8 cellular contexts compared by ENCODE assay signal in genomic region chr10:27252267-27253000, GRCh38. TPM values are rescaled to one million over a fixed set of nuclear protein-coding genes. Genes with fewer than 3 reads are reported as not detected.
DNase-seq lines count a peak whose midpoint lies in the region; ATAC-seq lines count a peak whose summit lies in the region.

No MANE protein-coding gene starts in this region.

- ATAC-seq in GM19438 (IDR thresholded peaks at IDR 0.05; ENCODE audit: low read depth, unreplicated experiment) (peak; percentile 99), HG03565 (IDR thresholded peaks at IDR 0.05; ENCODE audit: unreplicated experiment) (peak; percentile 94)

- H3K27me3 ChIP-seq in BLaER1: peaks cover 19% of the 10 kb centered on the region

- H3K9me3 Mint-ChIP-seq in dendritic cell treated with granulocyte-macrophage colony-stimulating factor and Interleukin-4, amounts not matched to agents 40 ng/mL and 50 ng/mL, for 4 days: peaks cover 5% of the 10 kb centered on the region

- no peaks in the 10 kb centered on the region for H3K36me3 Mint-ChIP-seq in dendritic cell treated with granulocyte-macrophage colony-stimulating factor and Interleukin-4, amounts not matched to agents 40 ng/mL and 50 ng/mL, for 4 days (ENCODE audit: low read depth)

- H4K20me1 ChIP-seq in BLaER1: no peaks in the 10 kb centered on the region

- intact Hi-C loops in dendritic cell treated with granulocyte-macrophage colony-stimulating factor and Interleukin-4, amounts not matched to agents 40 ng/mL and 50 ng/mL, for 4 days (cut with micrococcal nuclease): no loop called here

- H3K9me3 ChIP-seq in BLaER1: peaks cover 17% of the 10 kb centered on the region

- peak overlapping the region; percentile 88 for H3K27ac Mint-ChIP-seq in dendritic cell treated with granulocyte-macrophage colony-stimulating factor and Interleukin-4, amounts not matched to agents 40 ng/mL and 50 ng/mL, for 4 days

- peak overlapping the region; percentile 60 for H3K4me3 ChIP-seq in BLaER1

- peaks cover 22% of the 10 kb centered on the region for H3K27me3 Mint-ChIP-seq in dendritic cell treated with granulocyte-macrophage colony-stimulating factor and Interleukin-4, amounts not matched to agents 40 ng/mL and 50 ng/mL, for 4 days

- peaks cover 7% of the 10 kb centered on the region for H3K4me1 Mint-ChIP-seq in dendritic cell treated with granulocyte-macrophage colony-stimulating factor and Interleukin-4, amounts not matched to agents 40 ng/mL and 50 ng/mL, for 4 days (ENCODE audit: low read depth)

- peak overlapping the region; percentile 82 for H3K4me3 Mint-ChIP-seq in dendritic cell treated with granulocyte-macrophage colony-stimulating factor and Interleukin-4, amounts not matched to agents 40 ng/mL and 50 ng/mL, for 4 days

- no peaks in the 10 kb centered on the region for H3K4me1 ChIP-seq in BLaER1

- 0 out of 2 replicates have a peak overlapping the region, but pooled peaks have one; percentile 35 for H3K27ac ChIP-seq in BLaER1

- peak overlapping the region; percentile 45; the same call in 1 of the 2 replicates for H3K4me2 ChIP-seq in BLaER1

- DNase-seq in activated CD4-positive, CD25-positive, alpha-beta regulatory T cell treated with anti-CD3 and anti-CD28 coated beads, Interleukin-2, amount 50 U/mL, for 72 hours: peak; percentile 87
- DNase-seq in mesenteric fat pad (ENCODE audit: low spot score): peak; percentile 90
- peak; percentile 60 to 67 for DNase-seq in stimulated activated CD8-positive, alpha-beta memory T cell treated with anti-CD3 and anti-CD28 coated beads, Interleukin-4, amount 100 ng/mL, for 4 hours (ENCODE audit: low read depth in 2 of 2, low spot score in 1 of 2)
- DNase-seq in NCI-H2196 (lab: John Stamatoyannopoulos, UW; ENCODE audit: unreplicated experiment): no peak

- H3K36me3 ChIP-seq in BLaER1: no peaks in the 10 kb centered on the region

- no peak overlapping the region for H3K9ac ChIP-seq in BLaER1

RNA-seq across cellular contexts. Expression of gene ACBD5, which starts 11.8 kb away (rescaled TPM):
- total RNA-seq in mesenteric fat pad: 26.6 TPM
